ENCODE assay signal across 12 cellular contexts in the genomic region with DNA sequence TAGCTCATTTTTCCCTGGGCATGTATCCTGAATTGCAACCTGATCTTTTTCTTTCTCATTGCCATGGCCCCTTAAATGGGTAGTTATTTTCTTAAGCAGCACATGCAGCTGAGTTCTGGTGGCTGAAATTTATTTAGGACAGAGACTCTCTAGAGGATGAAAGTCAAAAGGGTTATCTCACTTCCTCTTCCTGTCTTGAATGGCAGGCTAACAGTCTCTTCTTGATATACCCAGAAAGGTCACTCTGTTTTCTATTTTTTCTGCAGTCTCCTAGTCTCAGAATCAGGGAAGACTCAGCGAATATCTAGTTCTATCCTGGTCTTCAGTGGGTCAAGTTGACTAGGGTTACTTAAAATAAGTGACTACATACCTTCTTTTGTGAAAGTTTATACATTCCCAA.
DNase-seq lines count a peak whose midpoint lies in the region; ATAC-seq and TF ChIP-seq lines count a peak whose summit lies in the region.
"Had no signal": no experiment of that assay in that cellular context is flagged by ENCODE, and none has a peak within 500 bp of the region (broad histone marks: within the 10 kb centered on the region; RNA-seq: fewer than 3 reads in every experiment).

No MANE protein-coding gene starts in this region.

- intact Hi-C loops in posterior cingulate gyrus (cut with DNase I) = no loop called here

- H3K27ac ChIP-seq in suprapubic skin = no peak overlapping the region

- H3K27me3 Mint-ChIP-seq in naive B cell = no peaks in the 10 kb centered on the region
- H3K27me3 Mint-ChIP-seq: activated naive CD8-positive, alpha-beta T cell treated with anti-CD3 and anti-CD28 coated beads, Interleukin-2, amount 10 ng/mL, durations not matched to agents 7 days and 5 days; dendritic cell treated with granulocyte-macrophage colony-stimulating factor and Interleukin-4, amounts not matched to agents 40 ng/mL and 50 ng/mL, for 4 days; memory B cell had no signal

- WGBS in suprapubic skin = 69% methylated on average over 1 of the region's 1 CpG

- H3K36me3 ChIP-seq in suprapubic skin (no peaks in the 10 kb centered on the region), MG63 (no peaks in the 10 kb centered on the region)

- no peaks in the 10 kb centered on the region for H3K4me1 ChIP-seq in suprapubic skin

- ATAC-seq in GM19023 (IDR thresholded peaks at IDR 0.05; ENCODE audit: unreplicated experiment) (peak; percentile 84), HG02588 (IDR thresholded peaks at IDR 0.05; ENCODE audit: unreplicated experiment) (peak; percentile 97), HG03442 (IDR thresholded peaks at IDR 0.05; ENCODE audit: unreplicated experiment) (peak; percentile 93), naive B cell (ENCODE audit: low read depth in 2 of 2) (peak in 1 of 2 donors; percentile 61)

- TF ChIP-seq CTCF in suprapubic skin (IDR thresholded peaks at IDR 0.05) = no peak

- H3K27me3 ChIP-seq in suprapubic skin = no peaks in the 10 kb centered on the region
- no peaks in the 10 kb centered on the region for H3K27me3 ChIP-seq in MG63

- TF ChIP-seq EP300 in suprapubic skin (IDR thresholded peaks at IDR 0.05) = no peak

- peak overlapping the region in 5 of 8 donors; percentile 18 to 83 (median 66) for H3K4me3 Mint-ChIP-seq in naive B cell
- H3K4me3 Mint-ChIP-seq: activated naive CD8-positive, alpha-beta T cell treated with anti-CD3 and anti-CD28 coated beads, Interleukin-2, amount 10 ng/mL, durations not matched to agents 7 days and 5 days; dendritic cell treated with granulocyte-macrophage colony-stimulating factor and Interleukin-4, amounts not matched to agents 40 ng/mL and 50 ng/mL, for 4 days; memory B cell had no signal

- no peaks in the 10 kb centered on the region for H3K36me3 Mint-ChIP-seq in naive B cell
- H3K36me3 Mint-ChIP-seq: activated naive CD8-positive, alpha-beta T cell treated with anti-CD3 and anti-CD28 coated beads, Interleukin-2, amount 10 ng/mL, durations not matched to agents 7 days and 5 days; memory B cell had no signal

- peaks cover 14 to 22% (median 20%) of the 10 kb centered on the region in 3 donors for H3K4me1 Mint-ChIP-seq in naive B cell
- H3K4me1 Mint-ChIP-seq: activated naive CD8-positive, alpha-beta T cell treated with anti-CD3 and anti-CD28 coated beads, Interleukin-2, amount 10 ng/mL, durations not matched to agents 7 days and 5 days; memory B cell had no signal

- peak overlapping the region in 5 of 6 donors; percentile 8 to 94 (median 35) for H3K27ac Mint-ChIP-seq in naive B cell
- H3K27ac Mint-ChIP-seq: activated naive CD8-positive, alpha-beta T cell treated with anti-CD3 and anti-CD28 coated beads, Interleukin-2, amount 10 ng/mL, durations not matched to agents 7 days and 5 days; dendritic cell treated with granulocyte-macrophage colony-stimulating factor and Interleukin-4, amounts not matched to agents 40 ng/mL and 50 ng/mL, for 4 days; memory B cell had no signal

- H3K9me3 ChIP-seq in suprapubic skin (no peaks in the 10 kb centered on the region), MG63 (no peaks in the 10 kb centered on the region)

- DNase-seq in naive B cell (no peak), suprapubic skin (ENCODE audit: low spot score in 2 of 2) (no peak), MG63 (no peak), posterior cingulate gyrus (no peak)
- DNase-seq: activated naive CD8-positive, alpha-beta T cell treated with anti-CD3 and anti-CD28 coated beads, Interleukin-2, amount 10 ng/mL, durations not matched to agents 7 days and 5 days; NCI-H187 treated with DMSO at 0.1 percent for 48 hours; retina had no signal

- no peak overlapping the region for H3K4me3 ChIP-seq in suprapubic skin
- H3K4me3 ChIP-seq in MG63 = no peak overlapping the region

- no peak for TF ChIP-seq POLR2A in suprapubic skin (IDR thresholded peaks at IDR 0.05)

- no peaks in the 10 kb centered on the region for H3K9me3 Mint-ChIP-seq in naive B cell
- H3K9me3 Mint-ChIP-seq: dendritic cell treated with granulocyte-macrophage colony-stimulating factor and Interleukin-4, amounts not matched to agents 40 ng/mL and 50 ng/mL, for 4 days had no signal
